8 cellular contexts compared by ENCODE assay signal in genomic region chr4:103099691-103100392, GRCh38. TPM values are rescaled to one million over a fixed set of nuclear protein-coding genes. Genes with fewer than 3 reads are reported as not detected.
A peak's percentile ranks its signal among the peaks of the same experiment; 100 is the strongest.
DNase-seq lines count a peak whose midpoint lies in the region; ATAC-seq and TF ChIP-seq lines count a peak whose summit lies in the region.

Gene BDH2 (minus strand): TSS chr4:103099834. CDS start chr4:103096254, 3,580 bp downstream.

- H3K9me3 ChIP-seq in CD8-positive, alpha-beta T cell (ENCODE audit: low read length), result no peaks in the 10 kb centered on the region

- H3K27me3 Mint-ChIP-seq in CD8-positive, alpha-beta T cell (ENCODE audit: low read depth), result no peaks in the 10 kb centered on the region

- no peaks in the 10 kb centered on the region for H3K36me3 ChIP-seq in CD8-positive, alpha-beta T cell (ENCODE audit: insufficient read depth, low read length)

- intact Hi-C loops in CD8-positive, alpha-beta T cell (cut with DNase I, micrococcal nuclease), result loop anchor here (1.0 to 10.0 kb wide), 16 partner anchors 23 to 1935 kb away; partner anchors contain the start of genes CENPE (in 2 of the 2), CISD2 (in 1 of the 2), PPP3CA (in 1 of the 2) and SLC39A8 (in 1 of the 2)
- intact Hi-C loops in left colon (cut with DNase I, micrococcal nuclease), result loop anchor here in 1 of 2 donors (10.0 kb wide), 3 partner anchors 55 to 655 kb away; no protein-coding TSS in a partner anchor

- CTCF ChIA-PET in CD8-positive, alpha-beta T cell (lab: Charles Lee), result interaction anchor here (0.7 to 4.4 kb wide), 22 partner anchors 8 to 817 kb away, joined by 3 to 31 read pairs (median 4); partner anchors contain the start of genes SLC9B1 and SLC9B2

- H3K27me3 ChIP-seq in CD8-positive, alpha-beta T cell (ENCODE audit: insufficient read depth, low read length), result no peaks in the 10 kb centered on the region

- H3K9me3 Mint-ChIP-seq in CD8-positive, alpha-beta T cell, result no peaks in the 10 kb centered on the region

- H3K27ac ChIP-seq in CD8-positive, alpha-beta T cell (ENCODE audit: low read depth, low read length), result peak within 1 kb of the TSS; percentile 37
- H3K27ac ChIP-seq in VCaP, result no peak within 1 kb of the TSS

- TF ChIP-seq CTCF in CD8-positive, alpha-beta T cell (IDR thresholded peaks at IDR 0.05), result peak; percentile 78
- TF ChIP-seq CTCF in VCaP (conservative IDR thresholded peaks at IDR 0.05), result peak; percentile 77

- H3K4me1 Mint-ChIP-seq in CD8-positive, alpha-beta T cell (ENCODE audit: low read depth), result peaks cover 41% of the 10 kb centered on the region

- peak in 6 of 7 experiments; percentile 3 to 54 (median 42) for DNase-seq in CD8-positive, alpha-beta T cell
- DNase-seq in NCI-H2196 treated with DMSO at 0.1 percent for 48 hours (lab: John Stamatoyannopoulos, UW; ENCODE audit: unreplicated experiment), result peak; percentile 42
- DNase-seq in dermis microvascular lymphatic vessel endothelial cell (ENCODE audit: low read depth in 2 of 2), result peak; percentile 76 to 93
- DNase-seq in left colon, result peak; percentile 24 to 39
- DNase-seq in stimulated activated CD4-positive, alpha-beta T cell treated with anti-CD3 and anti-CD28 coated beads, TNF-alpha, amount 100 ng/mL, for 1 hour (ENCODE audit: low read depth in 3 of 3, low spot score in 1 of 3), result peak in 2 of 3 donors; percentile 10 to 15

- H3K4me3 ChIP-seq in CD8-positive, alpha-beta T cell (ENCODE audit: low read depth, low read length), result peak within 1 kb of the TSS; percentile 60

- POLR2A ChIA-PET in CD8-positive, alpha-beta T cell (lab: Charles Lee), result interaction anchor here (1.0 to 1.9 kb wide), 6 partner anchors 16 to 272 kb away, joined by 3 to 6 read pairs (median 4); partner anchors contain the start of genes CISD2 and UBE2D3

- H3K36me3 Mint-ChIP-seq in CD8-positive, alpha-beta T cell, result peaks cover 13% of the 10 kb centered on the region

- H3K27ac Mint-ChIP-seq in CD8-positive, alpha-beta T cell, result peak within 1 kb of the TSS; percentile 92

- peak within 1 kb of the TSS; percentile 85 for H3K4me3 Mint-ChIP-seq in CD8-positive, alpha-beta T cell

- peak; percentile 99 for ATAC-seq in CD8-positive, alpha-beta T cell
- peak; percentile 98 for ATAC-seq in GM19043 (IDR thresholded peaks at IDR 0.05; ENCODE audit: low read depth, unreplicated experiment)
- ATAC-seq in HG03196 (IDR thresholded peaks at IDR 0.05; ENCODE audit: unreplicated experiment), result peak; percentile 95
- ATAC-seq in left colon, result peak; percentile 96

- peaks cover 15% of the 10 kb centered on the region for H3K4me1 ChIP-seq in CD8-positive, alpha-beta T cell (ENCODE audit: insufficient read depth, low read length)

RNA-seq across cellular contexts. Expression of gene BDH2, which starts in this region (rescaled TPM):
- 10 to 100 TPM; 16.4 to 19.9 TPM for total RNA-seq in CD8-positive, alpha-beta T cell
- total RNA-seq in dermis microvascular lymphatic vessel endothelial cell (15.1 and 23.8 TPM in 2 replicates), left colon (10 to 100 TPM; 28.6 to 35.4 TPM)

Comparison
In these comparisons a context has a peak if more than half of its experiments do, and no peak if none do; other contexts are left out.
1. DNase-seq: peak in every context shown above with its lines; median percentile 84 in dermis microvascular lymphatic vessel endothelial cell; 42 in CD8-positive, alpha-beta T cell; 42 in NCI-H2196 treated with DMSO at 0.1 percent for 48 hours; 32 in left colon; 12 in stimulated activated CD4-positive, alpha-beta T cell treated with anti-CD3 and anti-CD28 coated beads, TNF-alpha, amount 100 ng/mL, for 1 hour.